ENCODE assay signal across 21 cellular contexts in the genomic region with DNA sequence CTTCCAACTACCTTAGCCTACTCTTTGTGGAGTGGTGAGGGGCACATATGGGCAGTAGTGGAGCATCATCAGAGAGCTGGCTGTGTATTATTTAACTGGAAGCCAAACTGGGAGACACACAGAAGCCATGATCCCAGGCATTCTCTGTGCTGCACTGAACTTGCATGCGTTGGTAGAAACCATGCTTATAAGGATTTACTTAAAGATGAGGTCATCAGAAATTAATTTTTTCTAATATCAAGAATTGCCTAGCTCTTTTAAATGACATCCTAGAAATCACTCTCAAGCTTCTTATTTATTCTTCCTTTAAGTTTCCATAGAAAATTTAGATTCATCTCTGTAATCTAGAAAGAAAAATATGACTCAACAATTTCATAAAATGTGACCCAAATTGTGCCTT.
DNase-seq lines count a peak whose midpoint lies in the region; ATAC-seq, FAIRE-seq and TF ChIP-seq lines count a peak whose summit lies in the region.
"Had no signal": no experiment of that assay in that cellular context is flagged by ENCODE, and none has a peak within 500 bp of the region (broad histone marks: within the 10 kb centered on the region; RNA-seq: fewer than 3 reads in every experiment).

No MANE protein-coding gene starts in this region.

- H2BK15ac ChIP-seq in H1 (ENCODE audit: low read length): no peak overlapping the region

- no peak overlapping the region for H2BK120ac ChIP-seq in H1 (replicated peaks; ENCODE audit: low read depth, low read length)

- no peak overlapping the region for H2BK12ac ChIP-seq in H1 (ENCODE audit: low read depth, low read length)

- in situ Hi-C loops in HepG2 (cut with HindIII; ENCODE audit: extremely low pct_ligation_motif_present, low pct_unique_long_range_greater_than_20kb): no loop called here

- no peaks in the 10 kb centered on the region for H4K20me1 ChIP-seq in HepG2 (ENCODE audit: insufficient read depth, low read length)
- H4K20me1 ChIP-seq in H1 (replicated peaks in 1 of 2; ENCODE audit: control insufficient read depth in 1 of 2, insufficient read depth in 2 of 2, low read length in 2 of 2): no peaks in the 10 kb centered on the region
- H4K20me1 ChIP-seq: BLaER1 treated with 17β-estradiol and CSF1 and Interleukin-3, amounts not matched to agents 10 nM and 100 nM had no signal

- TF ChIP-seq RAD21 in HepG2 (CRISPR knock-in tag; IDR thresholded peaks at IDR 0.05) (no peak), H1 (IDR thresholded peaks at IDR 0.05 in 1 of 2, conservative IDR thresholded peaks at IDR 0.05 in 1 of 2; ENCODE audit: low read depth in 2 of 2, low read length in 2 of 2) (no peak)

- H3K79me1 ChIP-seq in H1 (ENCODE audit: low read depth, low read length): no peaks in the 10 kb centered on the region

- no peak for ATAC-seq in HepG2
- no peak for ATAC-seq in right lobe of liver
- ATAC-seq: CD8-positive, alpha-beta T cell had no signal

- H3K27ac ChIP-seq in HepG2 (ENCODE audit: extremely low read length, insufficient read depth, low read length) (no peak overlapping the region), right lobe of liver (no peak overlapping the region), HEK293 (ENCODE audit: extremely low read depth, low read depth, low read length) (no peak overlapping the region), H1 (ENCODE audit: low read depth, low read length) (no peak overlapping the region)
- H3K27ac ChIP-seq: BLaER1 treated with 17β-estradiol and CSF1 and Interleukin-3, amounts not matched to agents 10 nM and 100 nM; C4-2B had no signal

- H3K9ac ChIP-seq in HepG2 (ENCODE audit: insufficient read depth, low read depth, low read length) (no peak overlapping the region), H1 (replicated peaks in 1 of 4; ENCODE audit: extremely low read depth in 1 of 4, low read depth in 3 of 4, low read length in 3 of 4) (no peak overlapping the region)
- H3K9ac ChIP-seq: BLaER1 treated with 17β-estradiol and CSF1 and Interleukin-3, amounts not matched to agents 10 nM and 100 nM had no signal

- no peak overlapping the region for H4K5ac ChIP-seq in H1 (ENCODE audit: insufficient read length, low read depth, low read length)

- no peak overlapping the region for H4K8ac ChIP-seq in H1 (ENCODE audit: extremely low read depth, insufficient read depth, low read length)

- H3K4me2 ChIP-seq in HepG2 (ENCODE audit: low read depth, low read length) (no peak overlapping the region), H1 (ENCODE audit: insufficient read depth in 1 of 2, low read depth in 2 of 2, low read length in 2 of 2) (no peak overlapping the region)
- H3K4me2 ChIP-seq: BLaER1 treated with 17β-estradiol and CSF1 and Interleukin-3, amounts not matched to agents 10 nM and 100 nM had no signal

- intact Hi-C loops in HepG2 (cut with micrococcal nuclease; ENCODE audit: unreplicated experiment) (no loop called here), right lobe of liver (cut with DNase I) (no loop called here)

- TF ChIP-seq EP300 in HepG2 (IDR thresholded peaks at IDR 0.05; ENCODE audit: low read depth in 2 of 2, low read length in 2 of 2): no peak
- no peak for TF ChIP-seq EP300 in HepG2 (CRISPR knock-in tag; IDR thresholded peaks at IDR 0.05; ENCODE audit: borderline replicate concordance)
- no peak for TF ChIP-seq EP300 in H1 (IDR thresholded peaks at IDR 0.05; ENCODE audit: borderline replicate concordance in 1 of 2, low read depth in 2 of 2, low read length in 2 of 2)

- H2BK20ac ChIP-seq in H1 (ENCODE audit: low read length): no peak overlapping the region

- 46% methylated on average over 1 of the region's 1 CpG for WGBS in HepG2 (ENCODE audit: low lambda C conversion rate)
- 88% methylated on average over 1 of the region's 1 CpG for WGBS in right lobe of liver (ENCODE audit: insufficient coverage, low coverage, low lambda C conversion rate, missing lambda C conversion rate)
- WGBS in H1 (ENCODE audit: extremely low coverage in 1 of 2, insufficient coverage in 1 of 2, insufficient read length in 1 of 2, insufficient replicate concordance in 2 of 2, low coverage in 1 of 2, low lambda C conversion rate in 2 of 2, missing lambda C conversion rate in 1 of 2), 2 experiments: 92% methylated on average over 1 of the region's 1 CpG; no CpG with 5 or more reads in 1 of the 2 experiments

- DNase-seq in HepG2 (ENCODE audit: low spot score) (no peak), right lobe of liver (no peak), H1 (ENCODE audit: low read depth in 1 of 2, low spot score in 2 of 2) (no peak), NCI-H1694 treated with DMSO at 0.1 percent for 48 hours (lab: John Stamatoyannopoulos, UW) (no peak), HCEC 1CT (no peak), ureter (ENCODE audit: low spot score) (no peak)
- DNase-seq: 8988T; ACHN; Caco-2; Calu3; CD4-positive, alpha-beta T cell; CD8-positive, alpha-beta T cell; DMS79 treated with DMSO at 0.1 percent for 48 hours; GF-D8 had no signal

- no peaks in the 10 kb centered on the region for H3K79me2 ChIP-seq in HepG2 (ENCODE audit: insufficient read depth, low read length)
- H3K79me2 ChIP-seq in H1 (ENCODE audit: control insufficient read depth in 1 of 2, insufficient read depth in 2 of 2, low read length in 2 of 2): no peaks in the 10 kb centered on the region

- H3K27me3 ChIP-seq in HepG2 (ENCODE audit: control insufficient read depth in 1 of 2, insufficient read depth in 2 of 2, low read length in 2 of 2): no peaks in the 10 kb centered on the region
- no peaks in the 10 kb centered on the region for H3K27me3 ChIP-seq in right lobe of liver
- no peaks in the 10 kb centered on the region for H3K27me3 ChIP-seq in H1 (replicated peaks in 1 of 4; ENCODE audit: control insufficient read depth in 3 of 4, extremely low read depth in 1 of 4, insufficient read depth in 3 of 4, low read length in 3 of 4)
- H3K27me3 ChIP-seq: BLaER1 treated with 17β-estradiol and CSF1 and Interleukin-3, amounts not matched to agents 10 nM and 100 nM had no signal

- no peak for FAIRE-seq in HepG2 (lab: Jason Lieb, UNC)
- no peak for FAIRE-seq in H1 (lab: Jason Lieb, UNC)
- FAIRE-seq: A204.1, G401.6, GM12891, GM19239 had no signal

- H3K18ac ChIP-seq in H1 (ENCODE audit: extremely low read depth, low read length): no peak overlapping the region

- H3K4me1 ChIP-seq in HepG2 (ENCODE audit: insufficient read depth, low read length) (no peaks in the 10 kb centered on the region), right lobe of liver (no peaks in the 10 kb centered on the region), HEK293 (ENCODE audit: control insufficient read depth, insufficient read depth, low read length) (no peaks in the 10 kb centered on the region), H1 (replicated peaks in 1 of 4; ENCODE audit: control insufficient read depth in 3 of 4, insufficient read depth in 4 of 4, low read length in 3 of 4) (peaks cover 0 to 2% (median 0%) of the 10 kb centered on the region in 4 experiments; a peak in 1 of 7 replicates)
- H3K4me1 ChIP-seq: BLaER1 treated with 17β-estradiol and CSF1 and Interleukin-3, amounts not matched to agents 10 nM and 100 nM; Caco-2 had no signal

- H3K9me3 ChIP-seq in HepG2 (ENCODE audit: low read length) (no peaks in the 10 kb centered on the region; the same call in 1 of the 2 replicates), right lobe of liver (no peaks in the 10 kb centered on the region), HEK293 (ENCODE audit: control insufficient read depth, insufficient read depth, low read depth, low read length) (no peaks in the 10 kb centered on the region), H1 (ENCODE audit: insufficient read depth in 2 of 2, low read depth in 1 of 2, low read length in 1 of 2) (no peaks in the 10 kb centered on the region)
- H3K9me3 ChIP-seq: BLaER1 treated with 17β-estradiol and CSF1 and Interleukin-3, amounts not matched to agents 10 nM and 100 nM; Caco-2 had no signal

- H2AK5ac ChIP-seq in H1 (ENCODE audit: low read depth, low read length): no peak overlapping the region

- H3K4ac ChIP-seq in H1 (replicated peaks; ENCODE audit: insufficient read length, low read depth, low read length): no peak overlapping the region

- TF ChIP-seq POLR2A in HepG2 (IDR thresholded peaks at IDR 0.05; ENCODE audit: insufficient read depth in 1 of 2, low read depth in 2 of 2, low read length in 2 of 2): no peak
- TF ChIP-seq POLR2A in right lobe of liver (IDR thresholded peaks at IDR 0.05): no peak
- TF ChIP-seq POLR2A in H1 (IDR thresholded peaks at IDR 0.05; ENCODE audit: control extremely low read depth in 1 of 2, low read depth in 2 of 2, low read length in 2 of 2): no peak

- H3K4me3 ChIP-seq in HepG2 (replicated peaks in 1 of 3; ENCODE audit: insufficient read depth in 1 of 3, low read depth in 2 of 3, low read length in 3 of 3): no peak overlapping the region
- H3K4me3 ChIP-seq in right lobe of liver: no peak overlapping the region
- H3K4me3 ChIP-seq in HEK293 (ENCODE audit: low read depth, low read length): no peak overlapping the region
- no peak overlapping the region for H3K4me3 ChIP-seq in H1 (ENCODE audit: extremely low read depth in 1 of 4, insufficient read depth in 2 of 4, low read depth in 3 of 4, low read length in 4 of 4)
- H3K4me3 ChIP-seq: BLaER1 treated with 17β-estradiol and CSF1 and Interleukin-3, amounts not matched to agents 10 nM and 100 nM had no signal

- H3K14ac ChIP-seq in H1 (ENCODE audit: insufficient read length): no peak overlapping the region

- H3K23ac ChIP-seq in H1 (ENCODE audit: insufficient read length): no peak overlapping the region

- POLR2A ChIA-PET in HepG2 (lab: Yijun Ruan, JAX): no interaction called here
- POLR2A ChIA-PET in HEK293 (lab: Yijun Ruan, JAX): no interaction called here
- POLR2A ChIA-PET in H1 (lab: Charles Lee; ENCODE audit: partially characterized antibody): no interaction called here

- H3K36me3 ChIP-seq in HepG2 (replicated peaks in 1 of 2; ENCODE audit: control insufficient read depth in 1 of 2, insufficient read depth in 2 of 2, low read length in 2 of 2) (no peaks in the 10 kb centered on the region), right lobe of liver (no peaks in the 10 kb centered on the region), HEK293 (ENCODE audit: control insufficient read depth in 2 of 2, insufficient read depth in 1 of 2, low read length in 2 of 2) (no peaks in the 10 kb centered on the region), H1 (ENCODE audit: control insufficient read depth in 2 of 4, insufficient read depth in 4 of 4, low read length in 3 of 4) (no peaks in the 10 kb centered on the region)
- H3K36me3 ChIP-seq: BLaER1 treated with 17β-estradiol and CSF1 and Interleukin-3, amounts not matched to agents 10 nM and 100 nM had no signal

- CTCF ChIA-PET in HepG2 (lab: Yijun Ruan, JAX; ENCODE audit: low intra/inter-chr PET ratio, low total read pairs): no interaction called here
- CTCF ChIA-PET in HEK293 (lab: Yijun Ruan, JAX): interaction anchor here (0.6 to 1.3 kb wide), 2 partner anchors 21 to 316 kb away, joined by 3 to 5 read pairs; no protein-coding TSS in a partner anchor
- CTCF ChIA-PET in H1 (lab: Charles Lee; ENCODE audit: partially characterized antibody): interaction anchor here (0.7 to 1.2 kb wide), 2 partner anchors 309 to 592 kb away, joined by 3 read pairs; no protein-coding TSS in a partner anchor

- no peak overlapping the region for H3K56ac ChIP-seq in H1 (replicated peaks; ENCODE audit: insufficient read length, low read depth, low read length)

- no peak for TF ChIP-seq CTCF in HepG2 (CRISPR knock-in tag; IDR thresholded peaks at IDR 0.05)
- no peak for TF ChIP-seq CTCF in right lobe of liver (IDR thresholded peaks at IDR 0.05)
- no peak for TF ChIP-seq CTCF in HEK293 (tag by site-specific recombination; IDR thresholded peaks at IDR 0.05)
- TF ChIP-seq CTCF in H1 (IDR thresholded peaks at IDR 0.05; ENCODE audit: control extremely low read depth in 1 of 3, insufficient read depth in 1 of 3, low read depth in 1 of 3, low read length in 3 of 3): no peak

- BruUV-seq in HepG2 (replicated peaks; lab: Mats Ljungman, UMichigan): no TSS peak

- H4K91ac ChIP-seq in H1 (replicated peaks; ENCODE audit: insufficient read length, low read length): no peak overlapping the region

- H2BK5ac ChIP-seq in H1 (ENCODE audit: low read depth, low read length): no peak overlapping the region

- no peaks in the 10 kb centered on the region for H3K23me2 ChIP-seq in H1 (ENCODE audit: low read depth, low read length)

- no peak overlapping the region for H2AFZ ChIP-seq in HepG2 (ENCODE audit: low read length)
- H2AFZ ChIP-seq in H1 (ENCODE audit: low read length): peak overlapping the region; percentile 16; the same call in 1 of the 2 replicates
